ENCODE assay signal across 1 cellular context in the genomic region with DNA sequence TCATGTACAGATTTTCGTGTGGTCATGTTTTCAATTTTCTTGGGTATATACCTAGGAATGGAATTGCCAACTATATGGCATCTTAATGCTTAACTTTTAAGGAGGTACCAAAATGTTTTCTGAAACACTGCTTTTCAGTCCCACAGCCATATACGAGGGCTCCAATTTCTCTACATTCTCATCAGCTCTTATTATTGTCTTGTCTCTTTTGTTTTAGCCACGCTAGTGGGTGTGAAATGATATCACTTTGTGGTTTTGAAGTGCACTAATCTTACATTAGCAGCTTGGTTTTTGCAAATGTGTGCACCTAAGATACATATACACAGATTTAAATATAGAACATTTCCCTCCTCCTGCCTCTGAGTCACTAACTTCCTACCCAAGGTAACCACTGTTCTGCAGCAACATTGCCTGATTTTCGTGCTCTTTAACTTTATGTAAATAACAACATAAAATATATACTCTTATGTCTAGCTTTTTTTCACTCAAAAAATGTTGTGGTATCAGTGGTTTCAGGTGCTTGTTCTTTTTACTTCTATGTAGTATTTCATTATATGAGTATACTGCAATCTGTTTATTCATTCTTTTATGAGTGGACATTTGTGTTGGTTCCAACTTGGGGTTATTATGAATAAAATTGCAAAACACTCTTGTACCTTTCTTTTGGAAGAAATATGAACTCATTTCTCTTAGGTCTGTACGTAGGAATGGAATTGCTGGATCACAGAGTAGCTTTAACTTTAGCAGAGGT.
TF ChIP-seq lines count a peak whose summit lies in the region.

No MANE protein-coding gene starts in this region.

TF ChIP-seq in K562, 482 proteins besides CTCF, POLR2A, EP300 and RAD21 (continues in another document):
- no peak for TF ChIP-seq CCAR2 (IDR thresholded peaks at IDR 0.05; ENCODE audit: low read depth, low read length)
- no peak for TF ChIP-seq TSC22D4 (tag; IDR thresholded peaks at IDR 0.05)
- no peak for TF ChIP-seq THRAP3 (IDR thresholded peaks at IDR 0.05; ENCODE audit: borderline replicate concordance)
- TF ChIP-seq, protein P1, sequence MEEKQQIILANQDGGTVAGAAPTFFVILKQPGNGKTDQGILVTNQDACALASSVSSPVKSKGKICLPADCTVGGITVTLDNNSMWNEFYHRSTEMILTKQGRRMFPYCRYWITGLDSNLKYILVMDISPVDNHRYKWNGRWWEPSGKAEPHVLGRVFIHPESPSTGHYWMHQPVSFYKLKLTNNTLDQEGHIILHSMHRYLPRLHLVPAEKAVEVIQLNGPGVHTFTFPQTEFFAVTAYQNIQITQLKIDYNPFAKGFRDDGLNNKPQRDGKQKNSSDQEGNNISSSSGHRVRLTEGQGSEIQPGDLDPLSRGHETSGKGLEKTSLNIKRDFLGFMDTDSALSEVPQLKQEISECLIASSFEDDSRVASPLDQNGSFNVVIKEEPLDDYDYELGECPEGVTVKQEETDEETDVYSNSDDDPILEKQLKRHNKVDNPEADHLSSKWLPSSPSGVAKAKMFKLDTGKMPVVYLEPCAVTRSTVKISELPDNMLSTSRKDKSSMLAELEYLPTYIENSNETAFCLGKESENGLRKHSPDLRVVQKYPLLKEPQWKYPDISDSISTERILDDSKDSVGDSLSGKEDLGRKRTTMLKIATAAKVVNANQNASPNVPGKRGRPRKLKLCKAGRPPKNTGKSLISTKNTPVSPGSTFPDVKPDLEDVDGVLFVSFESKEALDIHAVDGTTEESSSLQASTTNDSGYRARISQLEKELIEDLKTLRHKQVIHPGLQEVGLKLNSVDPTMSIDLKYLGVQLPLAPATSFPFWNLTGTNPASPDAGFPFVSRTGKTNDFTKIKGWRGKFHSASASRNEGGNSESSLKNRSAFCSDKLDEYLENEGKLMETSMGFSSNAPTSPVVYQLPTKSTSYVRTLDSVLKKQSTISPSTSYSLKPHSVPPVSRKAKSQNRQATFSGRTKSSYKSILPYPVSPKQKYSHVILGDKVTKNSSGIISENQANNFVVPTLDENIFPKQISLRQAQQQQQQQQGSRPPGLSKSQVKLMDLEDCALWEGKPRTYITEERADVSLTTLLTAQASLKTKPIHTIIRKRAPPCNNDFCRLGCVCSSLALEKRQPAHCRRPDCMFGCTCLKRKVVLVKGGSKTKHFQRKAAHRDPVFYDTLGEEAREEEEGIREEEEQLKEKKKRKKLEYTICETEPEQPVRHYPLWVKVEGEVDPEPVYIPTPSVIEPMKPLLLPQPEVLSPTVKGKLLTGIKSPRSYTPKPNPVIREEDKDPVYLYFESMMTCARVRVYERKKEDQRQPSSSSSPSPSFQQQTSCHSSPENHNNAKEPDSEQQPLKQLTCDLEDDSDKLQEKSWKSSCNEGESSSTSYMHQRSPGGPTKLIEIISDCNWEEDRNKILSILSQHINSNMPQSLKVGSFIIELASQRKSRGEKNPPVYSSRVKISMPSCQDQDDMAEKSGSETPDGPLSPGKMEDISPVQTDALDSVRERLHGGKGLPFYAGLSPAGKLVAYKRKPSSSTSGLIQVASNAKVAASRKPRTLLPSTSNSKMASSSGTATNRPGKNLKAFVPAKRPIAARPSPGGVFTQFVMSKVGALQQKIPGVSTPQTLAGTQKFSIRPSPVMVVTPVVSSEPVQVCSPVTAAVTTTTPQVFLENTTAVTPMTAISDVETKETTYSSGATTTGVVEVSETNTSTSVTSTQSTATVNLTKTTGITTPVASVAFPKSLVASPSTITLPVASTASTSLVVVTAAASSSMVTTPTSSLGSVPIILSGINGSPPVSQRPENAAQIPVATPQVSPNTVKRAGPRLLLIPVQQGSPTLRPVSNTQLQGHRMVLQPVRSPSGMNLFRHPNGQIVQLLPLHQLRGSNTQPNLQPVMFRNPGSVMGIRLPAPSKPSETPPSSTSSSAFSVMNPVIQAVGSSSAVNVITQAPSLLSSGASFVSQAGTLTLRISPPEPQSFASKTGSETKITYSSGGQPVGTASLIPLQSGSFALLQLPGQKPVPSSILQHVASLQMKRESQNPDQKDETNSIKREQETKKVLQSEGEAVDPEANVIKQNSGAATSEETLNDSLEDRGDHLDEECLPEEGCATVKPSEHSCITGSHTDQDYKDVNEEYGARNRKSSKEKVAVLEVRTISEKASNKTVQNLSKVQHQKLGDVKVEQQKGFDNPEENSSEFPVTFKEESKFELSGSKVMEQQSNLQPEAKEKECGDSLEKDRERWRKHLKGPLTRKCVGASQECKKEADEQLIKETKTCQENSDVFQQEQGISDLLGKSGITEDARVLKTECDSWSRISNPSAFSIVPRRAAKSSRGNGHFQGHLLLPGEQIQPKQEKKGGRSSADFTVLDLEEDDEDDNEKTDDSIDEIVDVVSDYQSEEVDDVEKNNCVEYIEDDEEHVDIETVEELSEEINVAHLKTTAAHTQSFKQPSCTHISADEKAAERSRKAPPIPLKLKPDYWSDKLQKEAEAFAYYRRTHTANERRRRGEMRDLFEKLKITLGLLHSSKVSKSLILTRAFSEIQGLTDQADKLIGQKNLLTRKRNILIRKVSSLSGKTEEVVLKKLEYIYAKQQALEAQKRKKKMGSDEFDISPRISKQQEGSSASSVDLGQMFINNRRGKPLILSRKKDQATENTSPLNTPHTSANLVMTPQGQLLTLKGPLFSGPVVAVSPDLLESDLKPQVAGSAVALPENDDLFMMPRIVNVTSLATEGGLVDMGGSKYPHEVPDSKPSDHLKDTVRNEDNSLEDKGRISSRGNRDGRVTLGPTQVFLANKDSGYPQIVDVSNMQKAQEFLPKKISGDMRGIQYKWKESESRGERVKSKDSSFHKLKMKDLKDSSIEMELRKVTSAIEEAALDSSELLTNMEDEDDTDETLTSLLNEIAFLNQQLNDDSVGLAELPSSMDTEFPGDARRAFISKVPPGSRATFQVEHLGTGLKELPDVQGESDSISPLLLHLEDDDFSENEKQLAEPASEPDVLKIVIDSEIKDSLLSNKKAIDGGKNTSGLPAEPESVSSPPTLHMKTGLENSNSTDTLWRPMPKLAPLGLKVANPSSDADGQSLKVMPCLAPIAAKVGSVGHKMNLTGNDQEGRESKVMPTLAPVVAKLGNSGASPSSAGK (IDR thresholded peaks at IDR 0.05): peak; percentile 31; the same call in 1 of the 2 replicates
- peak; percentile 80; the same call in 1 of the 2 replicates for TF ChIP-seq KHSRP (IDR thresholded peaks at IDR 0.05)
- no peak for TF ChIP-seq DDX20 (tag; IDR thresholded peaks at IDR 0.05; ENCODE audit: low read depth)
- TF ChIP-seq ZNF121 (CRISPR knock-in tag; conservative IDR thresholded peaks at IDR 0.05): no peak
- TF ChIP-seq CCNT2 (IDR thresholded peaks at IDR 0.05; ENCODE audit: borderline replicate concordance, extremely low read depth, insufficient read length, low read depth, low read length): peak; percentile 87
- TF ChIP-seq KLF6 (CRISPR knock-in tag; IDR thresholded peaks at IDR 0.05; ENCODE audit: borderline replicate concordance): no peak; the same call in 1 of the 2 replicates
- no peak for TF ChIP-seq SRSF1 (IDR thresholded peaks at IDR 0.05; ENCODE audit: low read depth, low read length)
- no peak for TF ChIP-seq WHSC1 (IDR thresholded peaks at IDR 0.05; ENCODE audit: low read length)
- TF ChIP-seq, protein P2, sequence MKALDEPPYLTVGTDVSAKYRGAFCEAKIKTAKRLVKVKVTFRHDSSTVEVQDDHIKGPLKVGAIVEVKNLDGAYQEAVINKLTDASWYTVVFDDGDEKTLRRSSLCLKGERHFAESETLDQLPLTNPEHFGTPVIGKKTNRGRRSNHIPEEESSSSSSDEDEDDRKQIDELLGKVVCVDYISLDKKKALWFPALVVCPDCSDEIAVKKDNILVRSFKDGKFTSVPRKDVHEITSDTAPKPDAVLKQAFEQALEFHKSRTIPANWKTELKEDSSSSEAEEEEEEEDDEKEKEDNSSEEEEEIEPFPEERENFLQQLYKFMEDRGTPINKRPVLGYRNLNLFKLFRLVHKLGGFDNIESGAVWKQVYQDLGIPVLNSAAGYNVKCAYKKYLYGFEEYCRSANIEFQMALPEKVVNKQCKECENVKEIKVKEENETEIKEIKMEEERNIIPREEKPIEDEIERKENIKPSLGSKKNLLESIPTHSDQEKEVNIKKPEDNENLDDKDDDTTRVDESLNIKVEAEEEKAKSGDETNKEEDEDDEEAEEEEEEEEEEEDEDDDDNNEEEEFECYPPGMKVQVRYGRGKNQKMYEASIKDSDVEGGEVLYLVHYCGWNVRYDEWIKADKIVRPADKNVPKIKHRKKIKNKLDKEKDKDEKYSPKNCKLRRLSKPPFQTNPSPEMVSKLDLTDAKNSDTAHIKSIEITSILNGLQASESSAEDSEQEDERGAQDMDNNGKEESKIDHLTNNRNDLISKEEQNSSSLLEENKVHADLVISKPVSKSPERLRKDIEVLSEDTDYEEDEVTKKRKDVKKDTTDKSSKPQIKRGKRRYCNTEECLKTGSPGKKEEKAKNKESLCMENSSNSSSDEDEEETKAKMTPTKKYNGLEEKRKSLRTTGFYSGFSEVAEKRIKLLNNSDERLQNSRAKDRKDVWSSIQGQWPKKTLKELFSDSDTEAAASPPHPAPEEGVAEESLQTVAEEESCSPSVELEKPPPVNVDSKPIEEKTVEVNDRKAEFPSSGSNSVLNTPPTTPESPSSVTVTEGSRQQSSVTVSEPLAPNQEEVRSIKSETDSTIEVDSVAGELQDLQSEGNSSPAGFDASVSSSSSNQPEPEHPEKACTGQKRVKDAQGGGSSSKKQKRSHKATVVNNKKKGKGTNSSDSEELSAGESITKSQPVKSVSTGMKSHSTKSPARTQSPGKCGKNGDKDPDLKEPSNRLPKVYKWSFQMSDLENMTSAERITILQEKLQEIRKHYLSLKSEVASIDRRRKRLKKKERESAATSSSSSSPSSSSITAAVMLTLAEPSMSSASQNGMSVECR (CRISPR knock-in tag; IDR thresholded peaks at IDR 0.05): no peak
- no peak for TF ChIP-seq PHF8 (IDR thresholded peaks at IDR 0.05; ENCODE audit: borderline replicate concordance, low read length)
- no peak for TF ChIP-seq PTTG1 (tag; IDR thresholded peaks at IDR 0.05; ENCODE audit: low read depth)
- no peak for TF ChIP-seq HIVEP1 (CRISPR knock-in tag; IDR thresholded peaks at IDR 0.05)
- no peak for TF ChIP-seq ZNF431 (CRISPR knock-in tag; IDR thresholded peaks at IDR 0.05)
- no peak for TF ChIP-seq BCL6 (CRISPR knock-in tag; IDR thresholded peaks at IDR 0.05)
- no peak for TF ChIP-seq ZNF778 (CRISPR knock-in tag; IDR thresholded peaks at IDR 0.05)
- TF ChIP-seq DNMT1 (IDR thresholded peaks at IDR 0.05): no peak
- TF ChIP-seq, protein P3, sequence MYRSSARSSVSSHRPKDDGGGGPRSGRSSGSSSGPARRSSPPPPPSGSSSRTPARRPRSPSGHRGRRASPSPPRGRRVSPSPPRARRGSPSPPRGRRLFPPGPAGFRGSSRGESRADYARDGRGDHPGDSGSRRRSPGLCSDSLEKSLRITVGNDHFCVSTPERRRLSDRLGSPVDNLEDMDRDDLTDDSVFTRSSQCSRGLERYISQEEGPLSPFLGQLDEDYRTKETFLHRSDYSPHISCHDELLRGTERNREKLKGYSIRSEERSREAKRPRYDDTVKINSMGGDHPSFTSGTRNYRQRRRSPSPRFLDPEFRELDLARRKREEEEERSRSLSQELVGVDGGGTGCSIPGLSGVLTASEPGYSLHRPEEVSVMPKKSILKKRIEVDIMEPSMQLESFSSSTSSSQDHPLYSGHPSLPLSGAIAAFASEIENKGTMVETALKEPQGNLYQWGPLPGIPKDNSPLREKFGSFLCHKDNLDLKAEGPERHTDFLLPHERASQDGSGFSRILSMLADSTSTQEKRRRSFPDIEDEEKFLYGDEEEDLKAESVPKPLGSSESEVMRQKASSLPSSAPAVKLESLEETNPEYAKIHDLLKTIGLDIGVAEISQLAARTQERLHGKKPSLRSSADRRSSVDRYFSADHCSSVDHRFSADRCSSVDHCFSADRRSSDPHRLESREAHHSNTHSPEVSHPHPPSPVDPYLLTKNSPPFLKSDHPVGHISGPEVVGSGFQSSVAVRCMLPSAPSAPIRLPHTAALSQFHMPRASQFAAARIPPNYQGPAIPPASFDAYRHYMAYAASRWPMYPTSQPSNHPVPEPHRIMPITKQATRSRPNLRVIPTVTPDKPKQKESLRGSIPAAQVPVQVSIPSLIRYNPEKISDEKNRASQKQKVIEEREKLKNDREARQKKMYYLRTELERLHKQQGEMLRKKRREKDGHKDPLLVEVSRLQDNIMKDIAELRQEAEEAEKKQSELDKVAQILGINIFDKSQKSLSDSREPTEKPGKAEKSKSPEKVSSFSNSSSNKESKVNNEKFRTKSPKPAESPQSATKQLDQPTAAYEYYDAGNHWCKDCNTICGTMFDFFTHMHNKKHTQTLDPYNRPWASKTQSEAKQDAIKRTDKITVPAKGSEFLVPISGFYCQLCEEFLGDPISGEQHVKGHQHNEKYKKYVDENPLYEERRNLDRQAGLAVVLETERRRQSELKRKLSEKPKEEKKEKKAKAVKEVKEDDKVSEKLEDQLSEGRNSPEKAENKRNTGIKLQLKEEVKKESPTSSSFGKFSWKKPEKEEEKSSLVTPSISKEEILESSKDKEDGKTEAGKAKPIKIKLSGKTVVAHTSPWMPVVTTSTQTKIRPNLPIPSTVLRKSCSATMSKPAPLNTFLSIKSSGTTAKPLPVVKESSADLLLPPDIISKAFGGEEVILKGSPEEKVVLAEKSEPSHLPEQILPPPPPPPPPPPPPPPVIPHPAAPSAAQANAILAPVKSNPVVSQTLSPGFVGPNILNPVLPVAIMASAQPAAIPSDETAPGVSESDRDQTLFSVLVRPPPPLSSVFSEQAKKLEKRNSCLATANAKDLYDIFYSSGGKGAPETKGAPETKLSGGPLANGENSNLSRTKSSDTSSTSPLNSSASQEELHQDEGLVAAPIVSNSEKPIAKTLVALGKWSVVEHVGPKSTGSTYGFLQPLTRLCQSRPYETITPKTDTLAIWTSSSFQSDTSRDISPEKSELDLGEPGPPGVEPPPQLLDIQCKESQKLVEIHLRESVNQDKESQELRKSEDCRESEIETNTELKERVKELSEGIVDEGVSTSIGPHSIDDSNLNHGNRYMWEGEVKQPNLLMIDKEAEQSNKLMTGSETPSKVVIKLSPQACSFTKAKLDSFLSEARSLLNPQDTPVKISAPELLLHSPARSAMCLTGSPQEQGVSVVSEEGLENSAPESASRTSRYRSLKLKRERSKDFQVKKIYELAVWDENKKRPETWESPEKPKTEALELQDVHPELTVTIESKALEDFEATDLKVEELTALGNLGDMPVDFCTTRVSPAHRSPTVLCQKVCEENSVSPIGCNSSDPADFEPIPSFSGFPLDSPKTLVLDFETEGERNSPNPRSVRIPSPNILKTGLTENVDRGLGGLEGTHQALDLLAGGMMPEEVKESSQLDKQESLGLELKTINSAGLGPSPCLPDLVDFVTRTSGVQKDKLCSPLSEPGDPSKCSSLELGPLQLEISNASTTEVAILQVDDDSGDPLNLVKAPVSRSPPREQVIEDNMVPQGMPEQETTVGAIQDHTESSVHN (IDR thresholded peaks at IDR 0.05; ENCODE audit: borderline replicate concordance in 1 of 2, low read depth in 1 of 2): 0 out of 4 replicates have a peak, but pooled peaks of 1 of the 2 experiments have one; percentile 61
- no peak for TF ChIP-seq ZC3H11A (IDR thresholded peaks at IDR 0.05; ENCODE audit: low read depth, low read length)
- TF ChIP-seq, protein P4, sequence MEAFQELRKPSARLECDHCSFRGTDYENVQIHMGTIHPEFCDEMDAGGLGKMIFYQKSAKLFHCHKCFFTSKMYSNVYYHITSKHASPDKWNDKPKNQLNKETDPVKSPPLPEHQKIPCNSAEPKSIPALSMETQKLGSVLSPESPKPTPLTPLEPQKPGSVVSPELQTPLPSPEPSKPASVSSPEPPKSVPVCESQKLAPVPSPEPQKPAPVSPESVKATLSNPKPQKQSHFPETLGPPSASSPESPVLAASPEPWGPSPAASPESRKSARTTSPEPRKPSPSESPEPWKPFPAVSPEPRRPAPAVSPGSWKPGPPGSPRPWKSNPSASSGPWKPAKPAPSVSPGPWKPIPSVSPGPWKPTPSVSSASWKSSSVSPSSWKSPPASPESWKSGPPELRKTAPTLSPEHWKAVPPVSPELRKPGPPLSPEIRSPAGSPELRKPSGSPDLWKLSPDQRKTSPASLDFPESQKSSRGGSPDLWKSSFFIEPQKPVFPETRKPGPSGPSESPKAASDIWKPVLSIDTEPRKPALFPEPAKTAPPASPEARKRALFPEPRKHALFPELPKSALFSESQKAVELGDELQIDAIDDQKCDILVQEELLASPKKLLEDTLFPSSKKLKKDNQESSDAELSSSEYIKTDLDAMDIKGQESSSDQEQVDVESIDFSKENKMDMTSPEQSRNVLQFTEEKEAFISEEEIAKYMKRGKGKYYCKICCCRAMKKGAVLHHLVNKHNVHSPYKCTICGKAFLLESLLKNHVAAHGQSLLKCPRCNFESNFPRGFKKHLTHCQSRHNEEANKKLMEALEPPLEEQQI (IDR thresholded peaks at IDR 0.05): peak; percentile 90
